24 cellular contexts compared by ENCODE assay signal in the genomic region with DNA sequence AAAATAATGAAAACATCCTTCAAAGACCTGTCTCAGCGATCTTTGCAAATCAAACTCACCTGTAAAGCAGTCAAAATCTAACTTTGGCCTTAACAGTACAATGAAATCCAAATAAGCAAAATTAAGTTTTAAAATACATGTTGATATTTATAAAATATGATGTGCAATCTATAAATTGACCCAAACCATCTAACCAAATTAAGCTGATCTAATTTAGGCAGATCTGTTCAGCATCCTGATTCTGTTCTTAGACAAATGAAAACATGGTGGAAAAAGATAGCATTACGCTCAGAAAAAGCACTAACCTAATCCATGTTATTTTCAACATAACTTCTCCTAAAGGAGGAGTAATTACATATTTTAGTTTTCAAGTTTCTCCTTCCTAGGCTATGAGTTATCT. TPM values are rescaled to one million over a fixed set of nuclear protein-coding genes. Genes with fewer than 3 reads are reported as not detected.
DNase-seq lines count a peak whose midpoint lies in the region; TF ChIP-seq lines count a peak whose summit lies in the region.
"Had no signal": no experiment of that assay in that cellular context is flagged by ENCODE, and none has a peak within 500 bp of the region (broad histone marks: within the 10 kb centered on the region; RNA-seq: fewer than 3 reads in every experiment).

No MANE protein-coding gene starts in this region.

- no peak overlapping the region for H3K27ac ChIP-seq in Karpas-422 (ENCODE audit: low read length)
- peak overlapping the region in 1 of 2 experiments; percentile 73; a peak in 2 of 4 replicates for H3K27ac ChIP-seq in SK-N-SH (ENCODE audit: low read depth in 2 of 2, low read length in 1 of 2)
- no peak overlapping the region for H3K27ac ChIP-seq in A673 (ENCODE audit: low read depth, low read length, poor library complexity, severe bottlenecking)
- no peak overlapping the region for H3K27ac ChIP-seq in tibial nerve
- H3K27ac ChIP-seq: BLaER1 had no signal

- POLR2A ChIA-PET in SK-N-SH (lab: Yijun Ruan, JAX) (no interaction called here), A673 (lab: Charles Lee; ENCODE audit: low non-redundant PET) (no interaction called here)

- no peaks in the 10 kb centered on the region for H3F3A ChIP-seq in SK-N-SH (replicated peaks; ENCODE audit: insufficient read depth)

- TF ChIP-seq POLR2A in tibial nerve (IDR thresholded peaks at IDR 0.05) = no peak

- intact Hi-C loops in A673 (cut with micrococcal nuclease; ENCODE audit: unreplicated experiment) = no loop called here

- no peak for TF ChIP-seq RAD21 in SK-N-SH (IDR thresholded peaks at IDR 0.05; ENCODE audit: low read length)

- CTCF ChIA-PET in SK-N-SH (lab: Yijun Ruan, JAX) = no interaction called here
- CTCF ChIA-PET in A673 (lab: Charles Lee) = no interaction called here

- BruUV-seq in A673 (replicated peaks; lab: Mats Ljungman, UMichigan) = no TSS peak

- H2AFZ ChIP-seq in Karpas-422 (ENCODE audit: low read length) (no peak overlapping the region), SK-N-SH (ENCODE audit: low read depth) (no peak overlapping the region)

- H3K9ac ChIP-seq in Karpas-422 (ENCODE audit: low read length) = no peak overlapping the region
- no peak overlapping the region for H3K9ac ChIP-seq in SK-N-SH
- H3K9ac ChIP-seq: BLaER1 had no signal

- H3K4me2 ChIP-seq in Karpas-422 (ENCODE audit: low read depth, low read length, poor library complexity, severe bottlenecking) (no peak overlapping the region), SK-N-SH (no peak overlapping the region)
- H3K4me2 ChIP-seq: BLaER1 had no signal

- H4K20me1 ChIP-seq in Karpas-422 (ENCODE audit: insufficient read depth, low read depth, low read length) (no peaks in the 10 kb centered on the region), SK-N-SH (ENCODE audit: insufficient read depth) (no peaks in the 10 kb centered on the region)
- H4K20me1 ChIP-seq: BLaER1 had no signal

- H3K4me1 ChIP-seq in Karpas-422 (ENCODE audit: low read length) = no peaks in the 10 kb centered on the region
- H3K4me1 ChIP-seq in SK-N-SH (ENCODE audit: control insufficient read depth in 1 of 2, insufficient read depth in 2 of 2, low read depth in 1 of 2, low read length in 1 of 2) = peaks cover 0 to 15% of the 10 kb centered on the region in 2 experiments; a peak in 2 of 4 replicates
- no peaks in the 10 kb centered on the region for H3K4me1 ChIP-seq in A673 (ENCODE audit: insufficient read depth, low read length, poor library complexity, severe bottlenecking)
- H3K4me1 ChIP-seq in tibial nerve = peaks cover 0 to 3% (median 0%) of the 10 kb centered on the region in 4 donors
- H3K4me1 ChIP-seq: BLaER1 had no signal

- H3K27me3 ChIP-seq in Karpas-422 (ENCODE audit: low read length) = no peaks in the 10 kb centered on the region
- no peaks in the 10 kb centered on the region for H3K27me3 ChIP-seq in SK-N-SH (ENCODE audit: insufficient read depth)
- H3K27me3 ChIP-seq in A673 (replicated peaks; ENCODE audit: insufficient read depth, low read depth, low read length, poor library complexity) = no peaks in the 10 kb centered on the region
- no peaks in the 10 kb centered on the region for H3K27me3 ChIP-seq in tibial nerve
- H3K27me3 ChIP-seq: BE2C, BLaER1 had no signal

- DNase-seq in Karpas-422 (peak; percentile 4), SK-N-SH (peak; percentile 22), NCI-H2081 (lab: John Stamatoyannopoulos, UW) (no peak), A673 (ENCODE audit: low spot score) (no peak), tibial nerve (ENCODE audit: low spot score in 2 of 2) (no peak)
- DNase-seq: 8988T; ACHN; BE2C; C1 segment of cervical spinal cord; CD4-positive, alpha-beta memory T cell; CD4-positive, CD25-positive, alpha-beta regulatory T cell; CD8-positive, alpha-beta memory T cell; COR-L47; DMS 273 treated with DMSO at 0.1 percent for 48 hours; DMS153; DMS53; DMS79; DND-41; EL; GDM1 had no signal

- H3K36me3 ChIP-seq in Karpas-422 (ENCODE audit: insufficient read depth, low read length) (no peaks in the 10 kb centered on the region), SK-N-SH (replicated peaks in 1 of 2; ENCODE audit: control insufficient read depth in 1 of 2, insufficient read depth in 2 of 2, low read length in 1 of 2) (no peaks in the 10 kb centered on the region), A673 (ENCODE audit: insufficient read depth, low read length, poor library complexity, severe bottlenecking) (no peaks in the 10 kb centered on the region), tibial nerve (no peaks in the 10 kb centered on the region)
- H3K36me3 ChIP-seq: BE2C, BLaER1 had no signal

- peak in 1 of 2 experiments; percentile 77; a peak in 1 of 4 replicates for TF ChIP-seq EP300 in SK-N-SH (IDR thresholded peaks at IDR 0.05; ENCODE audit: borderline replicate concordance in 1 of 2, low read depth in 1 of 2, low read length in 1 of 2)
- TF ChIP-seq EP300 in tibial nerve (IDR thresholded peaks at IDR 0.05) = no peak

- no peaks in the 10 kb centered on the region for H3K9me3 ChIP-seq in Karpas-422 (ENCODE audit: low read length)
- H3K9me3 ChIP-seq in SK-N-SH = no peaks in the 10 kb centered on the region
- no peaks in the 10 kb centered on the region for H3K9me3 ChIP-seq in A673 (ENCODE audit: low read depth, low read length, poor library complexity, severe bottlenecking)
- peaks cover 0 to 5% (median 0%) of the 10 kb centered on the region in 4 donors for H3K9me3 ChIP-seq in tibial nerve
- H3K9me3 ChIP-seq: BE2C, BLaER1 had no signal

- no peak for TF ChIP-seq CTCF in SK-N-SH (IDR thresholded peaks at IDR 0.05)
- TF ChIP-seq CTCF in A673 (conservative IDR thresholded peaks at IDR 0.05; ENCODE audit: low read depth, low read length) = no peak
- TF ChIP-seq CTCF in tibial nerve (IDR thresholded peaks at IDR 0.05) = no peak

- WGBS in SK-N-SH (ENCODE audit: low lambda C conversion rate) = 48% methylated on average over 2 of the region's 2 CpGs
- 94 to 95% methylated on average over 2 of the region's 2 CpGs for WGBS in tibial nerve, 2 donors

- H3K4me3 ChIP-seq in Karpas-422 (ENCODE audit: low read length) = no peak overlapping the region
- no peak overlapping the region for H3K4me3 ChIP-seq in SK-N-SH (ENCODE audit: low read depth in 2 of 2, low read length in 1 of 2)
- H3K4me3 ChIP-seq in A673 (ENCODE audit: low read depth, low read length, poor library complexity, severe bottlenecking) = no peak overlapping the region
- no peak overlapping the region for H3K4me3 ChIP-seq in tibial nerve
- H3K4me3 ChIP-seq: BLaER1, GM12878 had no signal

- H3K9me2 ChIP-seq in Karpas-422 (replicated peaks; ENCODE audit: insufficient read depth, low read length) (no peaks in the 10 kb centered on the region), SK-N-SH (no peaks in the 10 kb centered on the region)

- H3K79me2 ChIP-seq in Karpas-422 (ENCODE audit: low read length) (no peaks in the 10 kb centered on the region), SK-N-SH (ENCODE audit: insufficient read depth) (no peaks in the 10 kb centered on the region)

TF ChIP-seq in SK-N-SH, 30 proteins besides CTCF, POLR2A, EP300 and RAD21 (continues in another document):
- TF ChIP-seq, protein P1, sequence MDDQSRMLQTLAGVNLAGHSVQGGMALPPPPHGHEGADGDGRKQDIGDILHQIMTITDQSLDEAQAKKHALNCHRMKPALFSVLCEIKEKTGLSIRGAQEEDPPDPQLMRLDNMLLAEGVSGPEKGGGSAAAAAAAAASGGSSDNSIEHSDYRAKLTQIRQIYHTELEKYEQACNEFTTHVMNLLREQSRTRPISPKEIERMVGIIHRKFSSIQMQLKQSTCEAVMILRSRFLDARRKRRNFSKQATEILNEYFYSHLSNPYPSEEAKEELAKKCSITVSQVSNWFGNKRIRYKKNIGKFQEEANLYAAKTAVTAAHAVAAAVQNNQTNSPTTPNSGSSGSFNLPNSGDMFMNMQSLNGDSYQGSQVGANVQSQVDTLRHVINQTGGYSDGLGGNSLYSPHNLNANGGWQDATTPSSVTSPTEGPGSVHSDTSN (IDR thresholded peaks at IDR 0.05) = no peak
- TF ChIP-seq, protein P2, sequence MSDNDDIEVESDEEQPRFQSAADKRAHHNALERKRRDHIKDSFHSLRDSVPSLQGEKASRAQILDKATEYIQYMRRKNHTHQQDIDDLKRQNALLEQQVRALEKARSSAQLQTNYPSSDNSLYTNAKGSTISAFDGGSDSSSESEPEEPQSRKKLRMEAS (IDR thresholded peaks at IDR 0.05; ENCODE audit: low read depth) = no peak
- no peak for TF ChIP-seq EZH2phosphoT487 (IDR thresholded peaks at IDR 0.05; ENCODE audit: borderline replicate concordance, low read depth)
- TF ChIP-seq MXI1 (IDR thresholded peaks at IDR 0.05; ENCODE audit: low read depth, low read length) = no peak
- no peak for TF ChIP-seq ELF1 (IDR thresholded peaks at IDR 0.05)
- no peak for TF ChIP-seq SMC3 (IDR thresholded peaks at IDR 0.05; ENCODE audit: low read depth, low read length)
- TF ChIP-seq TAF1 (IDR thresholded peaks at IDR 0.05; ENCODE audit: borderline replicate concordance, low read depth, low read length) = no peak
- TF ChIP-seq SIN3A (IDR thresholded peaks at IDR 0.05; ENCODE audit: borderline replicate concordance, low read depth, low read length) = no peak
- TF ChIP-seq NRF1 (IDR thresholded peaks at IDR 0.05; ENCODE audit: low read depth, low read length) = no peak
- TF ChIP-seq RXRA (IDR thresholded peaks at IDR 0.05; ENCODE audit: borderline replicate concordance, low read depth) = no peak
- peak; percentile 52; the same call in 1 of the 2 replicates for TF ChIP-seq RCOR1 (IDR thresholded peaks at IDR 0.05; ENCODE audit: low read length)
- no peak for TF ChIP-seq RFX5 (IDR thresholded peaks at IDR 0.05; ENCODE audit: low read length)
- TF ChIP-seq CHD2 (IDR thresholded peaks at IDR 0.05; ENCODE audit: low read length, partially characterized antibody) = peak; percentile 46
- 0 out of 2 replicates have a peak, but pooled peaks have one; percentile 29 for TF ChIP-seq POLR2AphosphoS5 (IDR thresholded peaks at IDR 0.05; ENCODE audit: low read depth, low read length)
- TF ChIP-seq, protein P3, sequence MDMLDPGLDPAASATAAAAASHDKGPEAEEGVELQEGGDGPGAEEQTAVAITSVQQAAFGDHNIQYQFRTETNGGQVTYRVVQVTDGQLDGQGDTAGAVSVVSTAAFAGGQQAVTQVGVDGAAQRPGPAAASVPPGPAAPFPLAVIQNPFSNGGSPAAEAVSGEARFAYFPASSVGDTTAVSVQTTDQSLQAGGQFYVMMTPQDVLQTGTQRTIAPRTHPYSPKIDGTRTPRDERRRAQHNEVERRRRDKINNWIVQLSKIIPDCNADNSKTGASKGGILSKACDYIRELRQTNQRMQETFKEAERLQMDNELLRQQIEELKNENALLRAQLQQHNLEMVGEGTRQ (IDR thresholded peaks at IDR 0.05; ENCODE audit: borderline replicate concordance, low read depth, low read length) = no peak
- peak; percentile 33; the same call in 1 of the 2 replicates for TF ChIP-seq TCF12 (IDR thresholded peaks at IDR 0.05)
- no peak for TF ChIP-seq FOSL2 (IDR thresholded peaks at IDR 0.05; ENCODE audit: borderline replicate concordance, low read depth)

RNA-seq across cellular contexts. Expression of a gene that starts 25.7 kb away (rescaled TPM):
- not detected in 2 replicates for total RNA-seq in Karpas-422 (2014; rRNA removed; shearing (Covaris generic); ENCODE audit: low replicate concordance)
- 0.20 and 0.32 TPM in 2 replicates for polyA plus RNA-seq in SK-N-SH (2012; rRNA removed)
- 0.67 and 0.68 TPM in 2 replicates for polyA plus RNA-seq in SK-N-SH (2012; cell fraction: cytosol; rRNA removed)
- 0.22 and 0.56 TPM in 2 replicates for polyA plus RNA-seq in SK-N-SH (2012; cell fraction: nucleus; rRNA removed)
- total RNA-seq in A673 (2021) = not detected in 2 replicates
- total RNA-seq in tibial nerve = not detected
- total RNA-seq: CD4-positive, alpha-beta memory T cell; CD4-positive, CD25-positive, alpha-beta regulatory T cell; CD8-positive, alpha-beta memory T cell; G401; GM12878 had no signal
- polyA plus RNA-seq: CD14-positive monocyte; CD4-positive, alpha-beta memory T cell; CD4-positive, CD25-positive, alpha-beta regulatory T cell; CD8-positive, alpha-beta memory T cell; GM12878 had no signal

Comparison
In these comparisons a context has a peak if more than half of its experiments do, and no peak if none do; other contexts are left out.
1. DNase-seq: peak in Karpas-422 (single experiment) and SK-N-SH (single experiment); none in NCI-H2081 (0 of 2), A673 (single experiment) and tibial nerve (0 of 2).